Comparison of ENCODE assay signal across 1 cellular context in genomic region chr4:127889903-127890302, GRCh38.
A peak's percentile ranks its signal among the peaks of the same experiment; 100 is the strongest.
TF ChIP-seq lines count a peak whose summit lies in the region.

No MANE protein-coding gene starts in this region.

TF ChIP-seq in K562, 482 proteins besides CTCF, POLR2A, EP300 and RAD21:
- TF ChIP-seq NFIC (IDR thresholded peaks at IDR 0.05), result 0 out of 2 replicates have a peak, but pooled peaks have one; percentile 9
- no peak for TF ChIP-seq MCM7 (IDR thresholded peaks at IDR 0.05)
- TF ChIP-seq CBFB (CRISPR knock-in tag; IDR thresholded peaks at IDR 0.05), result no peak
- no peak for TF ChIP-seq ATF1 (CRISPR knock-in tag; IDR thresholded peaks at IDR 0.05)
- no peak for TF ChIP-seq ATF1 (tag; IDR thresholded peaks at IDR 0.05)
